In genomic region chr9:134331186-134332025, GRCh38 we compare ENCODE assay signal across 15 cellular contexts. TPM values are rescaled to one million over a fixed set of nuclear protein-coding genes. Genes with fewer than 3 reads are reported as not detected.
DNase-seq lines count a peak whose midpoint lies in the region; ATAC-seq and TF ChIP-seq lines count a peak whose summit lies in the region.
"Had no signal": no experiment of that assay in that cellular context is flagged by ENCODE, and none has a peak within 500 bp of the region (broad histone marks: within the 10 kb centered on the region; RNA-seq: fewer than 3 reads in every experiment).

No MANE protein-coding gene starts in this region.

- H3K27ac ChIP-seq in caudate nucleus (ENCODE audit: low read depth, low read length) (peak overlapping the region; percentile 61), right lobe of liver (peak overlapping the region; percentile 65 to 99 (median 97)), temporal lobe (ENCODE audit: low read depth, low read length) (peak overlapping the region; percentile 77), aorta (ENCODE audit: low read depth in 1 of 2, low read length in 2 of 2) (no peak overlapping the region)

- peak overlapping the region; percentile 99 for H3K4me2 ChIP-seq in Loucy (ENCODE audit: low read depth, low read length, poor library complexity, severe bottlenecking)

- no peak for TF ChIP-seq POLR2A in right lobe of liver (IDR thresholded peaks at IDR 0.05)

- WGBS in right lobe of liver (ENCODE audit: insufficient coverage, low coverage, low lambda C conversion rate, missing lambda C conversion rate): 13% methylated on average over 3 of the region's 30 CpGs
- WGBS in aorta, 2 donors: 92 to 96% methylated on average over 30 of the region's 30 CpGs

- H3K4me1 ChIP-seq in Loucy (ENCODE audit: insufficient read depth, low read length, poor library complexity, severe bottlenecking) (peaks cover 45% of the 10 kb centered on the region), right lobe of liver (peaks cover 0 to 77% (median 38%) of the 10 kb centered on the region in 4 donors), aorta (ENCODE audit: control insufficient read depth in 1 of 2, insufficient read depth in 2 of 2, low read length in 2 of 2) (no peaks in the 10 kb centered on the region)

- H3K4me3 ChIP-seq in Loucy (ENCODE audit: low read length, poor library complexity, severe bottlenecking) (no peak overlapping the region), right lobe of liver (peak overlapping the region in 2 of 3 donors; percentile 37 to 90), aorta (ENCODE audit: low read length in 2 of 2) (no peak overlapping the region)

- H2AFZ ChIP-seq in Loucy (ENCODE audit: low read length): no peak overlapping the region

- TF ChIP-seq CTCF in Loucy (conservative IDR thresholded peaks at IDR 0.05; ENCODE audit: low read length) (no peak), right lobe of liver (IDR thresholded peaks at IDR 0.05) (no peak)

- peak in 4 of 61 donors; percentile 10 to 34 (median 28) for DNase-seq in caudate nucleus (lab: John Stamatoyannopoulos, UW)
- DNase-seq in right lobe of liver: peak in 2 of 3 donors; percentile 59 to 75
- no peak for DNase-seq in NCI-H146 treated with DMSO at 0.1 percent for 48 hours (lab: John Stamatoyannopoulos, UW; ENCODE audit: unreplicated experiment)
- DNase-seq in aorta: no peak
- DNase-seq: amniotic stem cell; BE2C; NCI-H1092 treated with DMSO at 0.1 percent for 48 hours; stimulated activated CD4-positive, alpha-beta T cell treated with anti-CD3 and anti-CD28 coated beads, Interleukin-2, amount 100 ng/mL, for 48 hours; T-helper 2 cell had no signal

- intact Hi-C loops in right lobe of liver (cut with DNase I) (loop anchor here in 1 of 2 donors (10.0 kb wide), 1 partner anchor 157 kb away; no protein-coding TSS in a partner anchor), aorta (cut with DNase I) (no loop called here)

- H4K20me1 ChIP-seq in Loucy (ENCODE audit: insufficient read depth, low read length, poor library complexity, severe bottlenecking): peaks cover 39% of the 10 kb centered on the region

- no peaks in the 10 kb centered on the region for H3K9me2 ChIP-seq in Loucy (replicated peaks; ENCODE audit: low read depth, low read length)

- H3F3A ChIP-seq in Loucy (ENCODE audit: low read depth): no peaks in the 10 kb centered on the region

- H3K36me3 ChIP-seq in Loucy (ENCODE audit: insufficient read depth, low read length) (no peaks in the 10 kb centered on the region), right lobe of liver (no peaks in the 10 kb centered on the region), aorta (ENCODE audit: control insufficient read depth in 1 of 2, insufficient read depth in 2 of 2, low read length in 1 of 2) (no peaks in the 10 kb centered on the region)
- H3K36me3 ChIP-seq: BE2C, suprapubic skin had no signal

- no peaks in the 10 kb centered on the region for H3K27me3 ChIP-seq in Loucy (ENCODE audit: insufficient read depth, low read length, poor library complexity, severe bottlenecking)
- H3K27me3 ChIP-seq in right lobe of liver: no peaks in the 10 kb centered on the region
- H3K27me3 ChIP-seq in aorta (ENCODE audit: control insufficient read depth in 1 of 2, insufficient read depth in 2 of 2, low read length in 1 of 2): no peaks in the 10 kb centered on the region
- H3K27me3 ChIP-seq: BE2C, suprapubic skin had no signal

- H3K9me3 ChIP-seq in Loucy (ENCODE audit: insufficient read depth, low read depth, low read length) (no peaks in the 10 kb centered on the region), right lobe of liver (no peaks in the 10 kb centered on the region), aorta (ENCODE audit: control insufficient read depth, low read length) (no peaks in the 10 kb centered on the region)
- H3K9me3 ChIP-seq: BE2C, suprapubic skin had no signal

- ATAC-seq in right lobe of liver (no peak), HG02642 (IDR thresholded peaks at IDR 0.05; ENCODE audit: poor library complexity, unreplicated experiment) (no peak), aorta (ENCODE audit: low FRiP score) (no peak)
- ATAC-seq: activated CD4-positive, CD25-positive, alpha-beta regulatory T cell treated with anti-CD3 and anti-CD28 coated beads, Interleukin-2, amount 50 U/mL, for 24 hours; natural killer cell treated with Interleukin-12 subunit alpha and Interleukin-12 subunit beta and Interleukin-15 and Interleukin-18, amount 100 ng/mL, for 72 hours had no signal

- H3K9ac ChIP-seq in Loucy (ENCODE audit: low read depth, low read length, poor library complexity, severe bottlenecking): no peak overlapping the region

- peaks cover 94% of the 10 kb centered on the region for H3K79me2 ChIP-seq in Loucy (ENCODE audit: insufficient read depth, low read length)

RNA-seq across cellular contexts. Expression of gene RXRA, which starts 5.2 kb away (rescaled TPM):
- total RNA-seq in right lobe of liver (100 to 1,000 TPM; 105 to 165 (median 131) TPM), temporal lobe (5.4 TPM), aorta (10 to 100 TPM; 47.5 to 67.8 TPM)
- 10 to 100 TPM; 17.7 to 18.0 TPM for polyA plus RNA-seq in aorta

Comparison
In these comparisons a context has a peak if more than half of its experiments do, and no peak if none do; other contexts are left out.
1. H3K4me3 ChIP-seq: peak in right lobe of liver (2 of 3); none in Loucy (single experiment) and aorta (0 of 2).
2. DNase-seq: peak in right lobe of liver (2 of 3); none in NCI-H146 treated with DMSO at 0.1 percent for 48 hours (single experiment) and aorta (0 of 2).
3. H3K27ac ChIP-seq: peak in caudate nucleus (single experiment), right lobe of liver (3 of 3) and temporal lobe (single experiment); none in aorta (0 of 2).